Comparison of ENCODE assay signal across 14 cellular contexts in genomic region chr5:141874262-141874964, GRCh38. TPM values are rescaled to one million over a fixed set of nuclear protein-coding genes. Genes with fewer than 3 reads are reported as not detected.
DNase-seq lines count a peak whose midpoint lies in the region; ATAC-seq and TF ChIP-seq lines count a peak whose summit lies in the region.
"Had no signal": no experiment of that assay in that cellular context is flagged by ENCODE, and none has a peak within 500 bp of the region (broad histone marks: within the 10 kb centered on the region; RNA-seq: fewer than 3 reads in every experiment).

No MANE protein-coding gene starts in this region.

- no peak overlapping the region for H3K23ac ChIP-seq in H9 (ENCODE audit: insufficient read length, low read depth, low read length)

- H3K27ac ChIP-seq in H9 (ENCODE audit: insufficient read length, low read depth, low read length) (no peak overlapping the region), angular gyrus (ENCODE audit: low read depth, low read length) (peak overlapping the region; percentile 0), psoas muscle (no peak overlapping the region)

- H3K36me3 Mint-ChIP-seq in H9 (ENCODE audit: insufficient read depth in 1 of 3, low read depth in 3 of 3) (peaks cover 15 to 25% (median 16%) of the 10 kb centered on the region in 3 experiments), immature natural killer cell (no peaks in the 10 kb centered on the region)

- H3K14ac ChIP-seq in H9 (ENCODE audit: insufficient read depth, low read length), result no peak overlapping the region

- no peak overlapping the region for H3T11ph ChIP-seq in H9 (ENCODE audit: low read length)

- H3K27me3 ChIP-seq in H9 (ENCODE audit: insufficient read depth, low read length) (no peaks in the 10 kb centered on the region), psoas muscle (ENCODE audit: insufficient read depth in 3 of 3, low read length in 2 of 3) (peaks cover 0 to 61% (median 11%) of the 10 kb centered on the region in 3 donors)

- H2AK5ac ChIP-seq in H9 (ENCODE audit: insufficient read length, low read length), result no peak overlapping the region

- ATAC-seq in psoas muscle, result no peak
- ATAC-seq in HG02938 (IDR thresholded peaks at IDR 0.05; ENCODE audit: unreplicated experiment), result no peak

- no peaks in the 10 kb centered on the region for H3K9me3 ChIP-seq in H9 (ENCODE audit: control insufficient read depth, low read depth, low read length)
- H3K9me3 ChIP-seq in psoas muscle, result no peaks in the 10 kb centered on the region

- H2BK120ac ChIP-seq in H9 (ENCODE audit: low read depth, low read length, poor library complexity, severe bottlenecking), result no peak overlapping the region

- peaks cover 72 to 73% of the 10 kb centered on the region in 2 experiments for H3K4me1 Mint-ChIP-seq in H9
- H3K4me1 Mint-ChIP-seq in immature natural killer cell, result peaks cover 51 to 53% of the 10 kb centered on the region in 2 donors

- no peak overlapping the region for H3K18ac ChIP-seq in H9 (ENCODE audit: insufficient read length, low read depth, low read length)

- no peaks in the 10 kb centered on the region; a peak in 3 of 5 replicates for H3K9me3 Mint-ChIP-seq in H9
- no peaks in the 10 kb centered on the region for H3K9me3 Mint-ChIP-seq in immature natural killer cell
- H3K9me3 Mint-ChIP-seq: activated T-helper 2 cell treated with anti-CD3 and anti-CD28 coated beads, Interferon-gamma antibody, Interleukin-2, Interleukin-4, amounts not matched to agents 10 μg/mL and 5 μg/mL and 100 μg/mL, durations not matched to agents 14 hours and 24 hours and 36 hours; memory B cell had no signal

- peak overlapping the region; percentile 71 for H3K4me3 ChIP-seq in psoas muscle

- H4K8ac ChIP-seq in H9 (replicated peaks; ENCODE audit: insufficient read length, low read depth, low read length), result no peak overlapping the region

- no peak overlapping the region for H4K5ac ChIP-seq in H9 (ENCODE audit: insufficient read length, low read depth, low read length)

- H3K23me2 ChIP-seq in H9 (ENCODE audit: insufficient read length, low read depth, low read length, poor library complexity, severe bottlenecking), result peaks cover 25% of the 10 kb centered on the region

- no peak overlapping the region for H2BK12ac ChIP-seq in H9 (ENCODE audit: insufficient read length, low read depth, low read length)

- H3K4me2 ChIP-seq in H9 (ENCODE audit: insufficient read depth, insufficient read length, low read length), result no peak overlapping the region

- H3K27ac Mint-ChIP-seq in H9, result peak overlapping the region; percentile 54 to 89 (median 87)
- peak overlapping the region in 4 of 6 donors; percentile 15 to 65 (median 63) for H3K27ac Mint-ChIP-seq in immature natural killer cell
- H3K27ac Mint-ChIP-seq: activated T-helper 2 cell treated with anti-CD3 and anti-CD28 coated beads, Interferon-gamma antibody, Interleukin-2, Interleukin-4, amounts not matched to agents 10 μg/mL and 5 μg/mL and 100 μg/mL, durations not matched to agents 14 hours and 24 hours and 36 hours; memory B cell had no signal

- intact Hi-C loops in psoas muscle (cut with DNase I), result no loop called here

- no peak for DNase-seq in H9
- no peak for DNase-seq in immature natural killer cell
- no peak for DNase-seq in psoas muscle
- no peak for DNase-seq in iPS-NIHi7 (ENCODE audit: extremely low spot score)
- no peak for DNase-seq in T-helper 9 cell
- no peak for DNase-seq in NCI-H446 (lab: John Stamatoyannopoulos, UW)
- DNase-seq: foreskin fibroblast, HCEC 1CT, NCI-H510A treated with DMSO at 0.1 percent for 48 hours, SHP77 treated with DMSO at 0.1 percent for 48 hours had no signal

- 0 out of 2 replicates have a peak, but pooled peaks cover 1% of the 10 kb centered on the region for H3K27me3 Mint-ChIP-seq in H9 (ENCODE audit: low read depth)
- H3K27me3 Mint-ChIP-seq in immature natural killer cell (ENCODE audit: low read depth in 3 of 3), result peaks cover 12 to 19% (median 18%) of the 10 kb centered on the region in 3 donors

- no CpG with 5 or more reads among the region's 16 CpGs for WGBS in H9 (ENCODE audit: extremely low coverage, insufficient read length, low lambda C conversion rate)
- WGBS in psoas muscle, 3 donors, result 30 to 39% (median 34%) methylated on average over 16 of the region's 16 CpGs

- peaks cover 20% of the 10 kb centered on the region for H3K4me1 ChIP-seq in H9 (ENCODE audit: insufficient read depth, low read length)
- peaks cover 19% of the 10 kb centered on the region for H3K4me1 ChIP-seq in psoas muscle

- no peak overlapping the region for H4K91ac ChIP-seq in H9 (ENCODE audit: insufficient read length, low read depth, low read length)

- H2AFZ ChIP-seq in H9 (ENCODE audit: low read length), result no peak overlapping the region

- peaks cover 2% of the 10 kb centered on the region for H4K20me1 ChIP-seq in H9 (ENCODE audit: control insufficient read depth, insufficient read depth, insufficient read length)

- H3K79me1 ChIP-seq in H9 (ENCODE audit: insufficient read depth, low read depth, low read length, poor library complexity, severe bottlenecking), result peaks cover 10% of the 10 kb centered on the region

- no peak overlapping the region for H2BK15ac ChIP-seq in H9 (ENCODE audit: low read depth, low read length)

- H3K4ac ChIP-seq in H9 (ENCODE audit: low read depth, low read length), result no peak overlapping the region

- H3K56ac ChIP-seq in H9 (ENCODE audit: insufficient read length, low read depth, low read length), result no peak overlapping the region

- peaks cover 52% of the 10 kb centered on the region for H3K79me2 ChIP-seq in H9 (ENCODE audit: insufficient read depth, low read length)

- no peak overlapping the region for H2BK20ac ChIP-seq in H9 (ENCODE audit: low read depth, low read length, poor library complexity, severe bottlenecking)

- TF ChIP-seq CTCF in H9 (conservative IDR thresholded peaks at IDR 0.05), result no peak
- TF ChIP-seq CTCF in psoas muscle (IDR thresholded peaks at IDR 0.05), result no peak

- no peaks in the 10 kb centered on the region for H3K36me3 ChIP-seq in psoas muscle (ENCODE audit: insufficient read depth in 1 of 2, low read depth in 1 of 2)

- H2BK5ac ChIP-seq in H9 (ENCODE audit: insufficient read length, low read length), result no peak overlapping the region

- H3K4me3 Mint-ChIP-seq in H9 (peak overlapping the region; percentile 16 to 94), immature natural killer cell (peak overlapping the region in 4 of 5 donors; percentile 20 to 95 (median 82))
- H3K4me3 Mint-ChIP-seq: memory B cell had no signal

- H3K9ac ChIP-seq in H9 (ENCODE audit: extremely low read depth, insufficient read length, low read length), result no peak overlapping the region

RNA-seq across cellular contexts. Expression of gene PCDH1, which starts 3.8 kb away (rescaled TPM):
- total RNA-seq in H9 (2021) (127 and 131 TPM in 2 replicates), psoas muscle (10 to 100 TPM; 10.1 to 17.4 (median 13.7) TPM)
- polyA plus RNA-seq in immature natural killer cell (10 to 100 TPM; 19.0 to 26.7 (median 21.8) TPM), psoas muscle (1 to 10 TPM; 4.2 to 8.8 (median 5.1) TPM)
- total RNA-seq: activated T-helper 2 cell treated with anti-CD3 and anti-CD28 coated beads, Interferon-gamma antibody, Interleukin-2, Interleukin-4, amounts not matched to agents 10 μg/mL and 5 μg/mL and 100 μg/mL, durations not matched to agents 14 hours and 24 hours and 36 hours had no signal

RNA-seq across cellular contexts. Expression of gene DELE1, which starts 49.3 kb away (rescaled TPM):
- total RNA-seq in H9 (2021), result 72.7 and 75.3 TPM in 2 replicates
- polyA plus RNA-seq in immature natural killer cell, result 10 to 100 TPM; 38.2 to 47.1 (median 44.7) TPM
- total RNA-seq in psoas muscle, result 10 to 100 TPM; 40.5 to 65.5 (median 53.3) TPM
- 10 to 100 TPM; 23.1 to 38.2 (median 35.7) TPM for polyA plus RNA-seq in psoas muscle
